In the genomic region with DNA sequence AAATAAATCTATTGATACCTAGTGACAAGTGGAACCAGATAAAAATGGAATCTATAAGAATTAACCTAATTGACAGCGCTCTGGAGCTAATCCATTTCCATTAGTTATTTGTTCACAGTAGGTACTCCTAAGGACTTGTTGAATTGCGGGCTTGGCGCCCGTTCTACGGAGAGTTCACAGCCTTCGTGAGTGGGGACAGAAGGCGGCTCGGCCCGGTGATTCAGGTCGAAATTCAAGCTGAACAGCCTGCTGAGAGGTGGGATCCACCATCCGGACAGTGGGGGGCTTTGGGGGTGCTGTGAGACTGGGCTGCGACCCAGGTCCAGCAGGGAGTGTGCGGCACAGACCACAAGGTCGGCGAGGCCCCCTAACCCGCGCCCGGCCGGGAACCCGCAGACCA, we compare ENCODE assay signal across 8 cellular contexts. TPM values are rescaled to one million over a fixed set of nuclear protein-coding genes. Genes with fewer than 3 reads are reported as not detected.
DNase-seq lines count a peak whose midpoint lies in the region; ATAC-seq, FAIRE-seq and TF ChIP-seq lines count a peak whose summit lies in the region.

No MANE protein-coding gene starts in this region.

- peaks cover 41% of the 10 kb centered on the region for H3K79me2 ChIP-seq in OCI-LY3 (ENCODE audit: low read length)
- peaks cover 45% of the 10 kb centered on the region for H3K79me2 ChIP-seq in HepG2 (ENCODE audit: insufficient read depth, low read length)

- intact Hi-C loops in HepG2 (cut with micrococcal nuclease; ENCODE audit: unreplicated experiment) (loop anchor here (2.0 to 10.0 kb wide), 5 partner anchors 264 to 614 kb away; no protein-coding TSS in a partner anchor), stomach (cut with DNase I; ENCODE audit: low total_unique reads) (no loop called here)

- BruUV-seq in HepG2 (replicated peaks; lab: Mats Ljungman, UMichigan), result no TSS peak

- H3K27me3 ChIP-seq in OCI-LY3 (ENCODE audit: low read depth, low read length) (peaks cover 22% of the 10 kb centered on the region), bronchial epithelial cell (ENCODE audit: control insufficient read depth, insufficient read depth, low read length) (no peaks in the 10 kb centered on the region), HepG2 (ENCODE audit: control insufficient read depth in 1 of 2, insufficient read depth in 2 of 2, low read length in 2 of 2) (peaks cover 0 to 5% of the 10 kb centered on the region in 2 experiments; a peak in 1 of 5 replicates), stomach (no peaks in the 10 kb centered on the region)

- H2AFZ ChIP-seq in OCI-LY3 (ENCODE audit: low read depth, low read length), result peak overlapping the region; percentile 58
- H2AFZ ChIP-seq in HepG2 (ENCODE audit: low read length), result no peak overlapping the region

- peak overlapping the region; percentile 90 for H3K4me3 ChIP-seq in AG10803 (ENCODE audit: low read length)
- H3K4me3 ChIP-seq in OCI-LY3 (ENCODE audit: low read length), result peak overlapping the region; percentile 95
- peak overlapping the region; percentile 93 for H3K4me3 ChIP-seq in bronchial epithelial cell (ENCODE audit: low read depth, low read length)
- H3K4me3 ChIP-seq in HepG2 (replicated peaks in 1 of 3; ENCODE audit: insufficient read depth in 1 of 3, low read depth in 2 of 3, low read length in 3 of 3), result peak overlapping the region; percentile 98 to 100 (median 99)
- peak overlapping the region; percentile 73 to 97 (median 87) for H3K4me3 ChIP-seq in stomach

- no peak for TF ChIP-seq RAD21 in HepG2 (CRISPR knock-in tag; IDR thresholded peaks at IDR 0.05)

- TF ChIP-seq CTCF in AG10803 (conservative IDR thresholded peaks at IDR 0.05; ENCODE audit: low read length) (no peak), OCI-LY3 (IDR thresholded peaks at IDR 0.05; ENCODE audit: low read depth, low read length) (no peak), bronchial epithelial cell (IDR thresholded peaks at IDR 0.05; ENCODE audit: insufficient read depth, low read length, severe bottlenecking) (no peak), HepG2 (CRISPR knock-in tag; IDR thresholded peaks at IDR 0.05) (no peak), stomach (IDR thresholded peaks at IDR 0.05) (no peak)

- peak overlapping the region; percentile 99 for H3K9ac ChIP-seq in OCI-LY3 (ENCODE audit: low read length)
- peak overlapping the region; percentile 99 for H3K9ac ChIP-seq in HepG2 (ENCODE audit: insufficient read depth, low read depth, low read length)

- peaks cover 32% of the 10 kb centered on the region for H3K4me1 ChIP-seq in OCI-LY3 (ENCODE audit: low read length)
- H3K4me1 ChIP-seq in HepG2 (ENCODE audit: insufficient read depth, low read length), result peaks cover 19% of the 10 kb centered on the region
- peaks cover 13 to 33% (median 31%) of the 10 kb centered on the region in 4 donors for H3K4me1 ChIP-seq in stomach

- TF ChIP-seq EP300 in HepG2 (IDR thresholded peaks at IDR 0.05; ENCODE audit: low read depth in 2 of 2, low read length in 2 of 2) (no peak), HepG2 (CRISPR knock-in tag; IDR thresholded peaks at IDR 0.05; ENCODE audit: borderline replicate concordance) (no peak), stomach (IDR thresholded peaks at IDR 0.05) (no peak)

- peaks cover 36% of the 10 kb centered on the region for H4K20me1 ChIP-seq in OCI-LY3 (ENCODE audit: insufficient read depth, low read length)
- H4K20me1 ChIP-seq in HepG2 (ENCODE audit: insufficient read depth, low read length), result peaks cover 36% of the 10 kb centered on the region

- CTCF ChIA-PET in HepG2 (lab: Yijun Ruan, JAX; ENCODE audit: low intra/inter-chr PET ratio, low total read pairs), result no interaction called here

- H3K9me3 ChIP-seq in OCI-LY3 (ENCODE audit: insufficient read depth, low read length) (no peaks in the 10 kb centered on the region), HepG2 (ENCODE audit: low read length) (no peaks in the 10 kb centered on the region), stomach (no peaks in the 10 kb centered on the region)

- no peaks in the 10 kb centered on the region for H3K36me3 ChIP-seq in OCI-LY3 (replicated peaks; ENCODE audit: low read depth, low read length)
- no peaks in the 10 kb centered on the region for H3K36me3 ChIP-seq in bronchial epithelial cell (ENCODE audit: control insufficient read depth, insufficient read depth, low read length)
- H3K36me3 ChIP-seq in HepG2 (replicated peaks in 1 of 2; ENCODE audit: control insufficient read depth in 1 of 2, insufficient read depth in 2 of 2, low read length in 2 of 2), result no peaks in the 10 kb centered on the region
- H3K36me3 ChIP-seq in stomach, result no peaks in the 10 kb centered on the region

- no peak for FAIRE-seq in bronchial epithelial cell (lab: Jason Lieb, UNC)
- no peak for FAIRE-seq in HepG2 (lab: Jason Lieb, UNC)

- WGBS in HepG2 (ENCODE audit: low lambda C conversion rate), result 4% methylated on average over 4 of the region's 20 CpGs
- WGBS in stomach, 5 donors, result 7 to 19% (median 9%) methylated on average over 11 to 20 of the region's 20 CpGs

- in situ Hi-C loops in HepG2 (cut with HindIII; ENCODE audit: extremely low pct_ligation_motif_present, low pct_unique_long_range_greater_than_20kb), result no loop called here

- POLR2A ChIA-PET in HepG2 (lab: Yijun Ruan, JAX), result interaction anchor here (0.9 to 3.7 kb wide), 18 partner anchors 9 to 693 kb away, joined by 3 to 26 read pairs (median 6); a partner anchor contains a TSS

- DNase-seq in AG10803 (ENCODE audit: low read depth), result peak; percentile 13
- DNase-seq in bronchial epithelial cell (ENCODE audit: low read depth), result no peak
- DNase-seq in HepG2 (ENCODE audit: low spot score), result peak; percentile 20
- peak; percentile 39 for DNase-seq in stomach
- DNase-seq in NCI-H1436 (lab: John Stamatoyannopoulos, UW), result no peak

- ATAC-seq in GM21717 (IDR thresholded peaks at IDR 0.05; ENCODE audit: unreplicated experiment) (peak; percentile 3), HepG2 (peak; percentile 41; the same call in 2 of the 3 replicates), GM19324 (IDR thresholded peaks at IDR 0.05; ENCODE audit: low FRiP score, unreplicated experiment) (no peak)

- no peak overlapping the region for H3K27ac ChIP-seq in OCI-LY3 (ENCODE audit: low read length)
- peak overlapping the region; percentile 93 for H3K27ac ChIP-seq in HepG2 (ENCODE audit: extremely low read length, insufficient read depth, low read length)
- peak overlapping the region; percentile 95 to 99 (median 96) for H3K27ac ChIP-seq in stomach

- H3K4me2 ChIP-seq in OCI-LY3 (ENCODE audit: low read length) (peak overlapping the region; percentile 59), HepG2 (ENCODE audit: low read depth, low read length) (peak overlapping the region; percentile 93)

- TF ChIP-seq POLR2A in HepG2 (IDR thresholded peaks at IDR 0.05; ENCODE audit: insufficient read depth in 1 of 2, low read depth in 2 of 2, low read length in 2 of 2), result no peak
- no peak for TF ChIP-seq POLR2A in stomach (IDR thresholded peaks at IDR 0.05)

TF ChIP-seq in HepG2, 621 proteins besides CTCF, POLR2A, EP300 and RAD21 (continues in another document):
- TF ChIP-seq ZBTB7A (CRISPR knock-in tag; IDR thresholded peaks at IDR 0.05), result 0 out of 2 replicates have a peak, but pooled peaks have one; percentile 33
- TF ChIP-seq, protein P1, sequence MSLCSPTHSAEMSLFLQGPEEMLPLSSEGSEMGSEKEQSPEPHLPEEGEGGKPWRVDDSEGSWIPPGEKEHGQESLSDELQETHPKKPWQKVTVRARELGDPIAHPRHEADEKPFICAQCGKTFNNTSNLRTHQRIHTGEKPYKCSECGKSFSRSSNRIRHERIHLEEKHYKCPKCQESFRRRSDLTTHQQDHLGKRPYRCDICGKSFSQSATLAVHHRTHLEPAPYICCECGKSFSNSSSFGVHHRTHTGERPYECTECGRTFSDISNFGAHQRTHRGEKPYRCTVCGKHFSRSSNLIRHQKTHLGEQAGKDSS (CRISPR knock-in tag; IDR thresholded peaks at IDR 0.05; ENCODE audit: borderline replicate concordance, low read depth), result peak; percentile 17; the same call in 1 of the 2 replicates
- TF ChIP-seq RARG (CRISPR knock-in tag; IDR thresholded peaks at IDR 0.05; ENCODE audit: low read depth), result no peak
- TF ChIP-seq, protein P2, sequence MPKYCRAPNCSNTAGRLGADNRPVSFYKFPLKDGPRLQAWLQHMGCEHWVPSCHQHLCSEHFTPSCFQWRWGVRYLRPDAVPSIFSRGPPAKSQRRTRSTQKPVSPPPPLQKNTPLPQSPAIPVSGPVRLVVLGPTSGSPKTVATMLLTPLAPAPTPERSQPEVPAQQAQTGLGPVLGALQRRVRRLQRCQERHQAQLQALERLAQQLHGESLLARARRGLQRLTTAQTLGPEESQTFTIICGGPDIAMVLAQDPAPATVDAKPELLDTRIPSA (CRISPR knock-in tag; IDR thresholded peaks at IDR 0.05; ENCODE audit: borderline replicate concordance), result no peak; the same call in 1 of the 2 replicates
- TF ChIP-seq RFXANK (CRISPR knock-in tag; IDR thresholded peaks at IDR 0.05), result no peak
- 0 out of 2 replicates have a peak, but pooled peaks have one; percentile 3 for TF ChIP-seq ZNF570 (CRISPR knock-in tag; IDR thresholded peaks at IDR 0.05; ENCODE audit: borderline replicate concordance)

RNA-seq across cellular contexts. Expression of a gene that starts 0.8 kb away (rescaled TPM):
- total RNA-seq in bronchial epithelial cell, result 1,006 and 1,168 TPM in 2 replicates
- total RNA-seq in HepG2 (2016; rRNA removed; fragmentation: Illumina TruSeq; extraction: Trizol), result 489 and 700 TPM in 2 replicates
- total RNA-seq in HepG2 (2016; cell fraction: cytosol; rRNA removed; fragmentation: Illumina TruSeq; extraction: Trizol; ENCODE audit: low read depth), result 50.2 and 54.9 TPM in 2 replicates
- 488 and 720 TPM in 2 replicates for total RNA-seq in HepG2 (2016; cell fraction: insoluble cytoplasmic fraction; rRNA removed; fragmentation: Illumina TruSeq; extraction: Trizol)
- total RNA-seq in HepG2 (2016; cell fraction: membrane; rRNA removed; fragmentation: Illumina TruSeq; extraction: Trizol), result 94.6 and 98.6 TPM in 2 replicates
- 268 and 292 TPM in 2 replicates for total RNA-seq in HepG2 (2016; cell fraction: nucleus; rRNA removed; fragmentation: Illumina TruSeq; extraction: Trizol)
- 398 and 417 TPM in 2 replicates for polyA plus RNA-seq in HepG2 (2011; rRNA removed)
- polyA plus RNA-seq in HepG2 (2011; cell fraction: cytosol; rRNA removed), result 460 and 473 TPM in 2 replicates
- polyA plus RNA-seq in HepG2 (2011; cell fraction: nucleus; rRNA removed), result 417 and 480 TPM in 2 replicates
- 229 and 276 TPM in 2 replicates for polyA plus RNA-seq in HepG2 (2012)
- 7.0 and 9.4 TPM in 2 replicates for polyA plus RNA-seq in HepG2 (2016; cell fraction: cytosol; fragmentation: Illumina TruSeq; extraction: Trizol; ENCODE audit: low read depth)
- polyA plus RNA-seq in HepG2 (2016; cell fraction: insoluble cytoplasmic fraction; fragmentation: Illumina TruSeq; extraction: Trizol; ENCODE audit: low read depth), result 347 and 367 TPM in 2 replicates
- 21.8 and 23.3 TPM in 2 replicates for polyA plus RNA-seq in HepG2 (2016; cell fraction: membrane; fragmentation: Illumina TruSeq; extraction: Trizol; ENCODE audit: low read depth)
- 235 and 254 TPM in 2 replicates for polyA plus RNA-seq in HepG2 (2016; cell fraction: nucleus; fragmentation: Illumina TruSeq; extraction: Trizol; ENCODE audit: insufficient read depth, low read depth)
- polyA minus RNA-seq in HepG2 (2011; rRNA and poly(A)+ RNA removed; ENCODE audit: low replicate concordance), result 1,533 and 3,275 TPM in 2 replicates
- 616 and 632 TPM in 2 replicates for polyA minus RNA-seq in HepG2 (2011; cell fraction: cytosol; rRNA and poly(A)+ RNA removed)
- polyA minus RNA-seq in HepG2 (2011; cell fraction: nucleus; rRNA and poly(A)+ RNA removed), result 538 and 639 TPM in 2 replicates
- total RNA-seq in stomach, result 100 to 1,000 TPM; 102 to 658 (median 340) TPM
- 100 to 1,000 TPM in 2 of 3 donors, 10 to 100 TPM in 1; 65.7 to 145 (median 139) TPM for polyA plus RNA-seq in stomach

Comparison
In these comparisons a context has a peak if more than half of its experiments do, and no peak if none do; other contexts are left out.
1. DNase-seq: peak in AG10803 (single experiment), HepG2 (single experiment) and stomach (single experiment); none in bronchial epithelial cell (single experiment) and NCI-H1436 (single experiment).
2. Peak in every context shown above with its lines, with median percentiles within 50 percentile points of each other: H3K4me3 ChIP-seq.